31 cellular contexts compared by ENCODE assay signal in the genomic region with DNA sequence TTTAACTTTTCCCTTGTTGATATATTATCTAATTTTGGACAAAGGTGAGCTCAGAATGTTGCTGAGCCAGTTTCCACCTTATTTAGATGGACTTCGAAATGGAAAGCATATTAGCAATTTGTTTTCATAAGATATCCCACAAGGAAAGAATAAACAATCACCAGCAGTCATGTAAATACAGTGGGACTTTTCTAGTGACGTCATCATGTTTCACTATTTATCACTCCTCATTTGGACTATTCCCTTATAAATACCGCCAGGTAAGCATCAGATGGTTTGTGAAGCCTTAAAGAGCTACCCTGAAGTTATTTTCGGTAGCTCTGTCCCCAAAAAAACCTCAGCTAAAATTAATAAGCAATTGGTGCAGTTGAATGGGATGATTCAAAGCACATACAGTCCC.
"Had no signal": no experiment of that assay in that cellular context is flagged by ENCODE, and none has a peak within 500 bp of the region (broad histone marks: within the 10 kb centered on the region; RNA-seq: fewer than 3 reads in every experiment).

No MANE protein-coding gene starts in this region.

- H3K36me3 ChIP-seq: left lung, lower lobe of right lung, pancreas, prostate gland, stomach, thyroid gland, transverse colon, upper lobe of right lung had no signal

- ATAC-seq: left colon; left lung; lower lobe of right lung; naive thymus-derived CD8-positive, alpha-beta T cell; pancreas; right cardiac atrium; sciatic nerve; stimulated activated naive B cell treated with anti-CD40 and anti-IgM and Interleukin-4, amounts not matched to agents 10 μg/mL and 1 μg/mL and 100 μg/mL, for 72 hours; stimulated activated naive CD8-positive, alpha-beta T cell treated with anti-CD3 and anti-CD28 coated beads, Interleukin-15, Interleukin-2, amounts not matched to agents 100 U/mL and 50 U/mL, for 24 hours; upper lobe of right lung had no signal

- DNase-seq: hypothalamus; kidney glomerular epithelial cell; left colon; left lung; lower lobe of right lung; mammary epithelial cell; mesenchymal stem cell; naive thymus-derived CD8-positive, alpha-beta T cell; nucleus accumbens; pancreas; posterior cingulate gyrus; retina; right cardiac atrium; stimulated activated CD4-positive, alpha-beta T cell treated with anti-CD3 and anti-CD28 coated beads, Interleukin-12 subunit alpha, Interleukin-12 subunit beta, amount 100 ng/mL, for 4 hours; stimulated activated CD4-positive, alpha-beta T cell treated with anti-CD3 and anti-CD28 coated beads, Interleukin-15, amount 100 ng/mL, for 24 hours; stimulated activated CD4-positive, alpha-beta T cell treated with anti-CD3 and anti-CD28 coated beads, Interleukin-2, amount 100 ng/mL, for 24 hours; stimulated activated CD4-positive, alpha-beta T cell treated with anti-CD3 and anti-CD28 coated beads, Interleukin-4, amount 100 ng/mL, for 1 hour; stimulated activated naive B cell treated with anti-CD40 and anti-IgM and Interleukin-4, amounts not matched to agents 10 μg/mL and 1 μg/mL and 100 μg/mL, for 72 hours; stimulated activated naive CD8-positive, alpha-beta T cell treated with anti-CD3 and anti-CD28 coated beads, Interleukin-15, Interleukin-2, amounts not matched to agents 100 U/mL and 50 U/mL, for 24 hours; stomach; testis; thyroid gland; transverse colon; upper lobe of right lung had no signal

- H3K27ac Mint-ChIP-seq: naive thymus-derived CD8-positive, alpha-beta T cell; stimulated activated naive B cell treated with anti-CD40 and anti-IgM and Interleukin-4, amounts not matched to agents 10 μg/mL and 1 μg/mL and 100 μg/mL, for 72 hours had no signal

- H3K4me3 ChIP-seq: left lung, lower lobe of right lung, pancreas, prostate gland, skin epidermis, stomach, testis, thyroid gland, transverse colon, upper lobe of right lung had no signal

- H3K27ac ChIP-seq: left lung, lower lobe of right lung, pancreas, prostate gland, skin epidermis, stomach, testis, thyroid gland, transverse colon, upper lobe of right lung had no signal

- H3K9me3 ChIP-seq: lower lobe of right lung, pancreas, prostate gland, stomach, testis, thyroid gland, transverse colon, upper lobe of right lung had no signal

- H3K4me3 Mint-ChIP-seq: naive thymus-derived CD8-positive, alpha-beta T cell; nephron; neural crest cell; stimulated activated naive B cell treated with anti-CD40 and anti-IgM and Interleukin-4, amounts not matched to agents 10 μg/mL and 1 μg/mL and 100 μg/mL, for 72 hours had no signal

- H3K27me3 ChIP-seq: left lung, pancreas, stomach, testis, thyroid gland, transverse colon, upper lobe of right lung had no signal

- H3K4me1 ChIP-seq: left lung, lower lobe of right lung, pancreas, prostate gland, stomach, testis, thyroid gland, upper lobe of right lung had no signal

- H3K4me1 Mint-ChIP-seq: naive thymus-derived CD8-positive, alpha-beta T cell; nephron; stimulated activated naive B cell treated with anti-CD40 and anti-IgM and Interleukin-4, amounts not matched to agents 10 μg/mL and 1 μg/mL and 100 μg/mL, for 72 hours had no signal

- FAIRE-seq: keratinocyte, urothelium cell line had no signal

- H3K36me3 Mint-ChIP-seq: stimulated activated naive B cell treated with anti-CD40 and anti-IgM and Interleukin-4, amounts not matched to agents 10 μg/mL and 1 μg/mL and 100 μg/mL, for 72 hours had no signal
